24 cellular contexts compared by ENCODE assay signal in the genomic region with DNA sequence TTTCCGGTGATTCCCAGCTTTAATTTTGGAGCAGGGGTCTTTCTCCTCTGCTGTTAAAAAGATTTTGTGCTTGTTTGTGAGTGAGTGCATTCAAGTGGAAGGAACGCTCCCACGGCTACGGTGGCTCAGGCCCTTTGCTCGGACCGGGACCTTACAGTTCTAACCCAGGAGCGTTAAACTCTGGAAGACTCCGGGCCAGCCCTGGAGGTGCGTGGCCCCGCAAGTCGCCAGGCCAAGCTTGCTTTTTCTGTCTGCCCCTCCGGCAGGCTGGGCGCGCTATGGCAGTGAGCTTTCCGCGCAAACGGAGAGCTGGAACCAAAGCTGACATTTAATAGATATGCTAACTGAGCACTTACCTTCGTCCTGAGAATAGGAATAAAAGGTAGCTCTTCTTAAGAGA. TPM values are rescaled to one million over a fixed set of nuclear protein-coding genes. Genes with fewer than 3 reads are reported as not detected.
DNase-seq lines count a peak whose midpoint lies in the region; TF ChIP-seq lines count a peak whose summit lies in the region.
"Had no signal": no experiment of that assay in that cellular context is flagged by ENCODE, and none has a peak within 500 bp of the region (broad histone marks: within the 10 kb centered on the region; RNA-seq: fewer than 3 reads in every experiment).

No MANE protein-coding gene starts in this region.

- no peak overlapping the region for H2AFZ ChIP-seq in Karpas-422 (ENCODE audit: low read length)

- H3K9me2 ChIP-seq in Karpas-422 (replicated peaks; ENCODE audit: insufficient read depth, low read length), result no peaks in the 10 kb centered on the region

- H3K27me3 Mint-ChIP-seq in glutamatergic neuron (ENCODE audit: unreplicated experiment), result peaks cover 22% of the 10 kb centered on the region
- H3K27me3 Mint-ChIP-seq in mesothelial cell of epicardium (ENCODE audit: low read depth), result peaks cover 63% of the 10 kb centered on the region
- H3K27me3 Mint-ChIP-seq in type B pancreatic cell, result peaks cover 98% of the 10 kb centered on the region

- no peak for TF ChIP-seq CTCF in glutamatergic neuron (IDR thresholded peaks at IDR 0.05; ENCODE audit: partially characterized antibody, unreplicated experiment)
- TF ChIP-seq CTCF in mesothelial cell of epicardium (IDR thresholded peaks at IDR 0.05; ENCODE audit: unreplicated experiment), result no peak
- TF ChIP-seq CTCF in type B pancreatic cell (conservative IDR thresholded peaks at IDR 0.05), result no peak

- no peaks in the 10 kb centered on the region for H3K36me3 ChIP-seq in Karpas-422 (ENCODE audit: insufficient read depth, low read length)
- H3K36me3 ChIP-seq: BLaER1, gastroesophageal sphincter, tibial nerve had no signal

- H3K9me3 Mint-ChIP-seq in glutamatergic neuron (ENCODE audit: unreplicated experiment) (peaks cover 11% of the 10 kb centered on the region), mesothelial cell of epicardium (no peaks in the 10 kb centered on the region), type B pancreatic cell (no peaks in the 10 kb centered on the region)

- DNase-seq in HuH-7.5 (ENCODE audit: low spot score), result peak; percentile 2
- no peak for DNase-seq in glutamatergic neuron
- DNase-seq in mesothelial cell of epicardium (ENCODE audit: low spot score in 2 of 2, unreplicated experiment in 2 of 2), result no peak
- no peak for DNase-seq in type B pancreatic cell (ENCODE audit: extremely low spot score, unreplicated experiment)
- DNase-seq in Karpas-422, result no peak
- no peak for DNase-seq in DMS79 (lab: John Stamatoyannopoulos, UW)
- DNase-seq in activated naive CD4-positive, alpha-beta T cell treated with Interleukin-2 at 50 U/mL for 16 hours, result no peak
- DNase-seq: activated CD8-positive, alpha-beta T cell treated with anti-CD3 and anti-CD28 coated beads, Interleukin-2, amount 10 ng/mL, durations not matched to agents 7 days and 5 days; activated naive CD8-positive, alpha-beta T cell treated with anti-CD3 and anti-CD28 coated beads, Interleukin-2, amount 10 ng/mL, durations not matched to agents 7 days and 5 days; activated T-cell treated with anti-CD3 and anti-CD28 coated beads for 4 hours; Caco-2; central memory CD4-positive, alpha-beta T cell; Kasumi-1; left cardiac atrium; NCI-H1436 treated with DMSO at 0.1 percent for 48 hours; NCI-H446 treated with DMSO at 0.1 percent for 48 hours; occipital lobe; OCI-M1; stimulated activated CD4-positive, alpha-beta T cell treated with anti-CD3 and anti-CD28 coated beads, Interleukin-2, amount 100 ng/mL, for 24 hours had no signal

- no peaks in the 10 kb centered on the region for H3K36me3 Mint-ChIP-seq in glutamatergic neuron (ENCODE audit: unreplicated experiment)
- H3K36me3 Mint-ChIP-seq in mesothelial cell of epicardium, result no peaks in the 10 kb centered on the region
- peaks cover 4% of the 10 kb centered on the region for H3K36me3 Mint-ChIP-seq in type B pancreatic cell

- H3K4me1 Mint-ChIP-seq in glutamatergic neuron (ENCODE audit: low read depth, unreplicated experiment) (peaks cover 24% of the 10 kb centered on the region), mesothelial cell of epicardium (peaks cover 57% of the 10 kb centered on the region), type B pancreatic cell (ENCODE audit: unreplicated experiment) (peaks cover 25% of the 10 kb centered on the region)

- H3K4me2 ChIP-seq in Karpas-422 (ENCODE audit: low read depth, low read length, poor library complexity, severe bottlenecking), result no peak overlapping the region
- H3K4me2 ChIP-seq: BLaER1 had no signal

- H3K79me2 ChIP-seq in Karpas-422 (ENCODE audit: low read length), result no peaks in the 10 kb centered on the region

- no peaks in the 10 kb centered on the region for H3K4me1 ChIP-seq in Karpas-422 (ENCODE audit: low read length)
- H3K4me1 ChIP-seq: BLaER1 had no signal

- H3K4me3 Mint-ChIP-seq in glutamatergic neuron (ENCODE audit: unreplicated experiment), result peak overlapping the region; percentile 24
- peak overlapping the region; percentile 94 for H3K4me3 Mint-ChIP-seq in mesothelial cell of epicardium
- peak overlapping the region; percentile 3 for H3K4me3 Mint-ChIP-seq in type B pancreatic cell
- H3K4me3 Mint-ChIP-seq: activated CD8-positive, alpha-beta T cell treated with anti-CD3 and anti-CD28 coated beads, Interleukin-2, amount 10 ng/mL, durations not matched to agents 7 days and 5 days; activated naive CD8-positive, alpha-beta T cell treated with anti-CD3 and anti-CD28 coated beads, Interleukin-2, amount 10 ng/mL, durations not matched to agents 7 days and 5 days had no signal

- no peak overlapping the region for H3K4me3 ChIP-seq in Karpas-422 (ENCODE audit: low read length)
- H3K4me3 ChIP-seq: BLaER1, gastroesophageal sphincter, skin epidermis, tibial nerve had no signal

- H4K20me1 ChIP-seq in Karpas-422 (ENCODE audit: insufficient read depth, low read depth, low read length), result no peaks in the 10 kb centered on the region

- no peak overlapping the region for H3K27ac ChIP-seq in Karpas-422 (ENCODE audit: low read length)
- H3K27ac ChIP-seq: BLaER1, gastroesophageal sphincter, skin epidermis, tibial nerve had no signal

- no peaks in the 10 kb centered on the region for H3K27me3 ChIP-seq in Karpas-422 (ENCODE audit: low read length)

- H3K9me3 ChIP-seq in Karpas-422 (ENCODE audit: low read length), result no peaks in the 10 kb centered on the region
- H3K9me3 ChIP-seq: Caco-2, gastroesophageal sphincter, tibial nerve had no signal

- H3K27ac Mint-ChIP-seq in glutamatergic neuron (ENCODE audit: unreplicated experiment), result no peak overlapping the region
- H3K27ac Mint-ChIP-seq in mesothelial cell of epicardium, result peak overlapping the region; percentile 81
- H3K27ac Mint-ChIP-seq in type B pancreatic cell, result no peak overlapping the region
- H3K27ac Mint-ChIP-seq: activated CD8-positive, alpha-beta T cell treated with anti-CD3 and anti-CD28 coated beads, Interleukin-2, amount 10 ng/mL, durations not matched to agents 7 days and 5 days; activated naive CD8-positive, alpha-beta T cell treated with anti-CD3 and anti-CD28 coated beads, Interleukin-2, amount 10 ng/mL, durations not matched to agents 7 days and 5 days had no signal

- H3K9ac ChIP-seq in Karpas-422 (ENCODE audit: low read length), result no peak overlapping the region
- H3K9ac ChIP-seq: BLaER1 had no signal

RNA-seq across cellular contexts. Expression of a gene that starts 18.3 kb away (rescaled TPM):
- total RNA-seq in glutamatergic neuron (ENCODE audit: unreplicated experiment), result 1.3 TPM
- 88.7 to 99.3 TPM (median 95.5 TPM) in 3 replicates for total RNA-seq in mesothelial cell of epicardium
- 4.5 and 13.8 TPM in 2 replicates for total RNA-seq in type B pancreatic cell (ENCODE audit: low replicate concordance)
- total RNA-seq in Karpas-422 (2014; rRNA removed; shearing (Covaris generic); ENCODE audit: low replicate concordance), result not detected in 2 replicates
- total RNA-seq: activated CD8-positive, alpha-beta T cell treated with anti-CD3 and anti-CD28 coated beads, Interleukin-2, amount 10 ng/mL, durations not matched to agents 7 days and 5 days; activated naive CD8-positive, alpha-beta T cell treated with anti-CD3 and anti-CD28 coated beads, Interleukin-2, amount 10 ng/mL, durations not matched to agents 7 days and 5 days; occipital lobe; T-helper 1 cell treated with Interleukin-12 subunit alpha and Interleukin-12 subunit beta and Interleukin-4 antibody, amounts not matched to agents 30 ng/mL and 1 ng/mL, for 36 hours; tibial nerve had no signal

Comparison
In these comparisons a context has a peak if more than half of its experiments do, and no peak if none do; other contexts are left out.
1. H3K4me3 Mint-ChIP-seq: peak in every context shown above with its lines; median percentile 94 in mesothelial cell of epicardium; 24 in glutamatergic neuron; 3 in type B pancreatic cell.